ENCODE assay signal across 12 cellular contexts in the genomic region with DNA sequence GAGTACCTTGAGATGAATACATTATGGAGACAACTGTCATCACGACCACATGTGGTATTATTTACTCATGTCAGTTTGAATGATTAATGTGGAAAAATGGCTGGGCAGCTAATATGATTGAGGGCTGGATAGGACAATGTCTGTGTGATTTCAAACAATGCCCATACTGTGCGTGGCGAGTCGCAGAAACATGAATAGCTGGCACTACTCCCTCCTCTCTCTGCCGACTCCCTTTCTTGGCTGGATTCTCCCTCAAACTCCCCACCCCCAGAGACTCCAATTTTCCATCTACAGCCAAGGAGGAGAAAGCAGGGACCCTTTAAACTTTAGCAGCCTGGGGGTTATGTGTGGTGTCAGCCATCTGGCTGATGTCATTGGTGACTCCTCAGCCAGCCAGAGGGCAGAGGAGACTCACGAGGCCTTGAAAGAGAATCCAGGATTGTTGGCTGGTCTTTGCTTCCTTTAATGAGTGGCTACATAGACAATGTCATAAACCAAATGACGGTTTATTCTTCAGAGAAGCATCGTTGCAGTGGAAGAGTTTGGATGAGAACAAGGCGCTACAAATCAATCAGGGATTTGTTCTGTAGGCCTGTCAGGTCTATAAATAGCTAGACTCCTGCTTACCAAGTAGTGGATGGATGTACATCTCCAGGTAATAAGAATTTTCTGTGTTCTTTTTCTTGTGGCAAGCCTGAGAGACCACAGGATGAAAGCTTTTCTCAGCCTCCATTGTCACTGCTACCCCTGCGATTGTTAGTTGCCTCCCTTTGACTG.
A peak's percentile ranks its signal among the peaks of the same experiment; 100 is the strongest.
DNase-seq lines count a peak whose midpoint lies in the region; ATAC-seq, FAIRE-seq and TF ChIP-seq lines count a peak whose summit lies in the region.
"Had no signal": no experiment of that assay in that cellular context is flagged by ENCODE, and none has a peak within 500 bp of the region (broad histone marks: within the 10 kb centered on the region; RNA-seq: fewer than 3 reads in every experiment).

No MANE protein-coding gene starts in this region.

- H3K4me3 ChIP-seq in skin epidermis: no peak overlapping the region
- H3K4me3 ChIP-seq: lower lobe of right lung had no signal

- DNase-seq in HT1080 (ENCODE audit: low read depth) (peak; percentile 62), RCC 7860 (ENCODE audit: low spot score) (peak; percentile 77), foreskin melanocyte (peak; percentile 99), GM13977 (ENCODE audit: low spot score) (no peak), H4 (ENCODE audit: low spot score) (no peak)
- DNase-seq: activated CD8-positive, alpha-beta T cell treated with anti-CD3 and anti-CD28 coated beads for 36 hours; lower lobe of right lung; NCI-H1930; stimulated activated naive CD4-positive, alpha-beta T cell; SW 1271 had no signal

- no peak for ATAC-seq in HG03565 (IDR thresholded peaks at IDR 0.05; ENCODE audit: unreplicated experiment)
- ATAC-seq: activated CD8-positive, alpha-beta T cell treated with anti-CD3 and anti-CD28 coated beads for 36 hours; lower lobe of right lung had no signal

- TF ChIP-seq CTCF in GM13977 (IDR thresholded peaks at IDR 0.05; ENCODE audit: extremely low read depth, insufficient read depth, missing control alignments): no peak

- in situ Hi-C loops in GM13977 (cut with MboI; ENCODE audit: low pct_unique_long_range_greater_than_20kb, low sequenced_read_pairs, unreplicated experiment): no loop called here

- H3K27ac ChIP-seq in skin epidermis: peak overlapping the region in 11 of 21 experiments; percentile 9 to 74 (median 42)
- H3K27ac ChIP-seq: lower lobe of right lung had no signal

- FAIRE-seq in RCC 7860 (lab: Jason Lieb, UNC): peak; percentile 66

Comparison
In these comparisons a context has a peak if more than half of its experiments do, and no peak if none do; other contexts are left out.
1. DNase-seq: peak in HT1080 (single experiment), RCC 7860 (single experiment) and foreskin melanocyte (single experiment); none in GM13977 (single experiment) and H4 (single experiment).